Comparison of ENCODE assay signal across 9 cellular contexts in the genomic region with DNA sequence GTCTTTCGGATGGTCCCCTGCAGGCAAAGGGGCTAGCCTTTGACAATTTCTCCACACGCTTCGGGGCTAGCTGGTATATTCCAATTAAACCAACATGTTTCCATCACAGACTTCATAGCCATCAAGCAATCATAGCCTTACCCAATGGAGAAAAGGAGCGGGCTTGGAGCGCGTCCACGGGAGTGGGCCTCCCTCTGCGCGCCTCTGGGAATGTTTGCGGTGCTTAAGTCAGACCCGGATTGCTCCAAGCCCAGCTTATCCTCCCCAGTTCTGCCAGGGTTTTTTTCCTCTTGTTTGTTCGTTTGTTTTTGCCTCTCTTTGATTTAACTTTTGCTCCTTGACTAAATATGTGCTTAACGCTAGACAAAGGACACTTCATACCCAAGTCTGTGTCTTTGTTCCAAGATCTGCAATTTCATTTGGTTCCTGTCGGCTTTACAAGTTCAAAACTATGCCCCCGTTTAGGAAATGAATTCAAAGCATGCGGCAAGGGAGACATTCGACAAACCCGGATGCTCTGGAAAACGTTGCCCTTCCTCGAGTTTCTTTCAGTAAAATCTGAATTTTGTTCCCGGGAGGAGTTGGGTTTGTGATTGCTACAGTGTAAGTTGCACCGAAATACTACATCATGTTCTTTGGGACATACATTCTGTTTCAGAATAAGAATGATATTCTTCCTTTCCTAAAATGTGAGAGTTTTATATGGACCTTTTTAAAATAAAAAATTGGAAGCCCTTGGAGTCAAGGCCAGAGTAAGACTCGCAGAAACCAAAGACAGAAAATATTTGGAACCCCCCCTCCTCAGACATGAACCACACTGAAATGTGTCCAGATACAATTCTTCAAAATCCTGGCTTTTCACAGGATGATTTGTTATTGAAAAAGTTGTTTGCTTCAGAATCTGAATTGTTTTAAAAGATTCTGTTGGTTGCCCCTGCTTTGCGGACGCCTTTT. TPM values are rescaled to one million over a fixed set of nuclear protein-coding genes. Genes with fewer than 3 reads are reported as not detected.
DNase-seq lines count a peak whose midpoint lies in the region; ATAC-seq and TF ChIP-seq lines count a peak whose summit lies in the region.
"Had no signal": no experiment of that assay in that cellular context is flagged by ENCODE, and none has a peak within 500 bp of the region (broad histone marks: within the 10 kb centered on the region; RNA-seq: fewer than 3 reads in every experiment).

No MANE protein-coding gene starts in this region.

- H3K4me3 Mint-ChIP-seq in nephron progenitor cell: peak overlapping the region; percentile 85

- H3K9me3 Mint-ChIP-seq in nephron progenitor cell: peaks cover 3% of the 10 kb centered on the region

- peak overlapping the region; percentile 30; the same call in 1 of the 2 replicates for H3K4me3 ChIP-seq in AG04449 (ENCODE audit: low read depth, low read length)
- H3K4me3 ChIP-seq in HUES64 (ENCODE audit: low read length): peak overlapping the region; percentile 62
- peak overlapping the region; percentile 41 for H3K4me3 ChIP-seq in effector memory CD4-positive, alpha-beta T cell (ENCODE audit: insufficient read depth, low read depth, low read length, poor library complexity, severe bottlenecking)
- H3K4me3 ChIP-seq: SJSA1 had no signal

- H3K27ac ChIP-seq in HUES64 (ENCODE audit: low read depth, low read length): no peak overlapping the region
- H3K27ac ChIP-seq in effector memory CD4-positive, alpha-beta T cell (ENCODE audit: insufficient read depth, low read length, poor library complexity, severe bottlenecking): no peak overlapping the region
- H3K27ac ChIP-seq: SJSA1 had no signal

- H3K4me1 ChIP-seq in HUES64 (ENCODE audit: insufficient read depth, low read length): peaks cover 17% of the 10 kb centered on the region
- H3K4me1 ChIP-seq in effector memory CD4-positive, alpha-beta T cell (ENCODE audit: control insufficient read depth, insufficient read depth, low read length, poor library complexity, severe bottlenecking): peaks cover 14% of the 10 kb centered on the region
- H3K4me1 ChIP-seq: SJSA1 had no signal

- H3K4me1 Mint-ChIP-seq in nephron progenitor cell: peaks cover 27% of the 10 kb centered on the region

- no peaks in the 10 kb centered on the region for H3K9me3 ChIP-seq in HUES64 (ENCODE audit: insufficient read depth, low read depth, low read length)
- no peaks in the 10 kb centered on the region for H3K9me3 ChIP-seq in effector memory CD4-positive, alpha-beta T cell (ENCODE audit: control insufficient read depth, low read length)
- H3K9me3 ChIP-seq: SJSA1 had no signal

- POLR2A ChIA-PET in AG04449 (lab: Yijun Ruan, JAX): no interaction called here

- H3K36me3 Mint-ChIP-seq in nephron progenitor cell (ENCODE audit: low read depth): no peaks in the 10 kb centered on the region

- DNase-seq in AG04449 (ENCODE audit: low read depth, low spot score) (no peak), nephron progenitor cell (no peak), superior temporal gyrus (ENCODE audit: extremely low spot score) (no peak)
- no peak for DNase-seq in effector memory CD4-positive, alpha-beta T cell
- no peak for DNase-seq in activated effector memory CD4-positive, alpha-beta T cell treated with Interleukin-2 at 50 U/mL for 16 hours

- CTCF ChIA-PET in AG04449 (lab: Yijun Ruan, JAX): no interaction called here

- H3K27me3 Mint-ChIP-seq in nephron progenitor cell (ENCODE audit: low read depth, poor library complexity): peaks cover 84% of the 10 kb centered on the region

- TF ChIP-seq CTCF in AG04449 (IDR thresholded peaks at IDR 0.05; ENCODE audit: insufficient read depth, low read length, missing control alignments): no peak
- TF ChIP-seq CTCF in nephron progenitor cell (IDR thresholded peaks at IDR 0.05): no peak

- H3K27ac Mint-ChIP-seq in nephron progenitor cell: no peak overlapping the region

- ATAC-seq in HG02852 (IDR thresholded peaks at IDR 0.05; ENCODE audit: unreplicated experiment) (no peak), HG02571 (IDR thresholded peaks at IDR 0.05; ENCODE audit: unreplicated experiment) (no peak)

- H3K36me3 ChIP-seq in HUES64 (ENCODE audit: insufficient read depth, low read length): no peaks in the 10 kb centered on the region
- H3K36me3 ChIP-seq in effector memory CD4-positive, alpha-beta T cell (ENCODE audit: control insufficient read depth, insufficient read depth, low read length): no peaks in the 10 kb centered on the region
- H3K36me3 ChIP-seq: SJSA1 had no signal

- peaks cover 57% of the 10 kb centered on the region for H3K27me3 ChIP-seq in HUES64 (ENCODE audit: insufficient read depth, low read length)
- no peaks in the 10 kb centered on the region for H3K27me3 ChIP-seq in effector memory CD4-positive, alpha-beta T cell (replicated peaks; ENCODE audit: control insufficient read depth, insufficient read depth, low read length, poor library complexity, severe bottlenecking)

- WGBS in HUES64: 36% methylated on average over 24 of the region's 25 CpGs

- H3K9ac ChIP-seq in HUES64 (ENCODE audit: low read depth, low read length): peak overlapping the region; percentile 27; the same call in 1 of the 2 replicates

RNA-seq across cellular contexts. Expression of a gene that starts 0.9 kb away (rescaled TPM):
- polyA plus RNA-seq in HUES64 (2013, experiment 1 of 2): 3.3 TPM
- polyA plus RNA-seq in HUES64 (2013, experiment 2 of 2): 3.4 TPM

RNA-seq across cellular contexts. Expression of a gene that starts 54.7 kb away (rescaled TPM):
- polyA plus RNA-seq in HUES64 (2013, experiment 1 of 2): 9.6 TPM
- 7.3 TPM for polyA plus RNA-seq in HUES64 (2013, experiment 2 of 2)
